Comparison of ENCODE assay signal across 19 cellular contexts in the genomic region with DNA sequence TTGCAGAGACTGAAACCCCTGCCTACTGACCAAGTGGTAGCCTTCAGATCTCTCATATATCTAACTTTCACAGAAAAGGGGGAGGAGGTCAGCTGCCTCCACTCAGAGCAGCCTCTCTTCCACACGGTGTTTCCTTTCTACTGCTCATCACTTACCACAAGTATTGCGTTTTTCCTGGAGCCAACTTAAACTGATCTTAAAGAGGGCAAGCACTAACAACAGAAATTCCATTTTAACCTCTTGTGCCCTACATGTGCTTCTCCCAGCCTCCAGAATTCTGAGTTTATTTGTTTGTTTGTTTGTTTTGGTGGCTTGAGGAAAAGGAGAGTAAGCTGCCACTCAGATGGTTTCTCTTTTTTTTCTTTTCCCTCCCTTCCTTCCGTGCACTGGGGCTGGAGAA. TPM values are rescaled to one million over a fixed set of nuclear protein-coding genes. Genes with fewer than 3 reads are reported as not detected.
A peak's percentile ranks its signal among the peaks of the same experiment; 100 is the strongest.
DNase-seq lines count a peak whose midpoint lies in the region; ATAC-seq, FAIRE-seq and TF ChIP-seq lines count a peak whose summit lies in the region.
"Had no signal": no experiment of that assay in that cellular context is flagged by ENCODE, and none has a peak within 500 bp of the region (broad histone marks: within the 10 kb centered on the region; RNA-seq: fewer than 3 reads in every experiment).

No MANE protein-coding gene starts in this region.

- no peak for TF ChIP-seq CTCF in K562 (IDR thresholded peaks at IDR 0.05 in 2 of 3, conservative IDR thresholded peaks at IDR 0.05 in 1 of 3; ENCODE audit: insufficient read depth in 2 of 3, low read depth in 1 of 3, low read length in 3 of 3)
- no peak for TF ChIP-seq CTCF in testis (IDR thresholded peaks at IDR 0.05)

- no peak overlapping the region for H4K91ac ChIP-seq in mesenchymal stem cell (ENCODE audit: low read length)

- no peak overlapping the region for H3K4ac ChIP-seq in mesenchymal stem cell (ENCODE audit: low read depth in 1 of 2, low read length in 2 of 2)

- H3K79me1 ChIP-seq in mesenchymal stem cell (replicated peaks; ENCODE audit: low read length, poor library complexity, severe bottlenecking) = no peaks in the 10 kb centered on the region

- H3F3A ChIP-seq in GM23248 (ENCODE audit: insufficient read depth) = no peaks in the 10 kb centered on the region

- no peaks in the 10 kb centered on the region for H3K27me3 ChIP-seq in K562 (ENCODE audit: control insufficient read depth in 2 of 2, insufficient read depth in 2 of 2, low read length in 2 of 2)
- no peaks in the 10 kb centered on the region for H3K27me3 ChIP-seq in mesenchymal stem cell (ENCODE audit: control insufficient read depth in 1 of 2, insufficient read depth in 1 of 2, low read length in 2 of 2)
- H3K27me3 ChIP-seq in GM23248 (replicated peaks; ENCODE audit: insufficient read depth) = no peaks in the 10 kb centered on the region
- no peaks in the 10 kb centered on the region for H3K27me3 ChIP-seq in testis

- no peak overlapping the region for H2BK5ac ChIP-seq in mesenchymal stem cell (ENCODE audit: low read depth, low read length, poor library complexity, severe bottlenecking)

- no peak for TF ChIP-seq RAD21 in K562 (CRISPR knock-in tag; conservative IDR thresholded peaks at IDR 0.05 in 1 of 2, IDR thresholded peaks at IDR 0.05 in 1 of 2)

- no peaks in the 10 kb centered on the region for H3K9me3 ChIP-seq in K562 (replicated peaks; ENCODE audit: control insufficient read depth, insufficient read depth, low read depth, low read length)
- H3K9me3 ChIP-seq in mesenchymal stem cell (ENCODE audit: control insufficient read depth, low read length) = no peaks in the 10 kb centered on the region
- H3K9me3 ChIP-seq in GM23248 (ENCODE audit: low read depth) = no peaks in the 10 kb centered on the region
- no peaks in the 10 kb centered on the region for H3K9me3 ChIP-seq in testis
- H3K9me3 ChIP-seq: left ventricle myocardium inferior had no signal

- no peak overlapping the region for H3K4me3 ChIP-seq in K562
- H3K4me3 ChIP-seq in mesenchymal stem cell (ENCODE audit: insufficient read depth in 1 of 2, low read depth in 1 of 2, low read length in 2 of 2) = no peak overlapping the region
- no peak overlapping the region for H3K4me3 ChIP-seq in GM23248
- no peak overlapping the region for H3K4me3 ChIP-seq in testis
- H3K4me3 ChIP-seq: left ventricle myocardium inferior, SK-N-MC had no signal

- no peaks in the 10 kb centered on the region for H3K9me2 ChIP-seq in GM23248 (ENCODE audit: insufficient read depth)

- H3K23ac ChIP-seq in mesenchymal stem cell (ENCODE audit: low read length in 2 of 2) = no peak overlapping the region

- peaks cover 4 to 5% of the 10 kb centered on the region in 2 experiments; a peak in 3 of 5 replicates for H3K4me1 ChIP-seq in K562 (replicated peaks in 1 of 2; ENCODE audit: control insufficient read depth in 2 of 2, insufficient read depth in 2 of 2, low read length in 2 of 2)
- H3K4me1 ChIP-seq in mesenchymal stem cell (ENCODE audit: control insufficient read depth, insufficient read depth, low read depth, low read length) = peaks cover 23% of the 10 kb centered on the region
- H3K4me1 ChIP-seq in GM23248 (ENCODE audit: insufficient read depth) = no peaks in the 10 kb centered on the region; the same call in 1 of the 2 replicates
- peaks cover 7% of the 10 kb centered on the region for H3K4me1 ChIP-seq in testis

- no peak overlapping the region for H2BK15ac ChIP-seq in mesenchymal stem cell (ENCODE audit: low read depth, poor library complexity, severe bottlenecking)

- H3K36me3 ChIP-seq in K562 (ENCODE audit: control insufficient read depth, insufficient read depth, low read length) = no peaks in the 10 kb centered on the region
- H3K36me3 ChIP-seq in mesenchymal stem cell (ENCODE audit: control insufficient read depth in 1 of 2, insufficient read depth in 2 of 2, low read depth in 1 of 2, low read length in 2 of 2) = no peaks in the 10 kb centered on the region
- no peaks in the 10 kb centered on the region for H3K36me3 ChIP-seq in GM23248 (ENCODE audit: low read depth)
- H3K36me3 ChIP-seq in testis (ENCODE audit: low read depth, missing control alignments) = no peaks in the 10 kb centered on the region
- H3K36me3 ChIP-seq: left ventricle myocardium inferior had no signal

- peak overlapping the region; percentile 64 for H4K8ac ChIP-seq in mesenchymal stem cell (ENCODE audit: low read length)

- no peaks in the 10 kb centered on the region for H4K20me1 ChIP-seq in K562 (replicated peaks; ENCODE audit: control insufficient read depth, insufficient read depth, low read length)
- H4K20me1 ChIP-seq in GM23248 (ENCODE audit: insufficient read depth) = no peaks in the 10 kb centered on the region

- H3K9ac ChIP-seq in K562 (ENCODE audit: insufficient read depth in 1 of 2, low read depth in 2 of 2, low read length in 2 of 2) (no peak overlapping the region), mesenchymal stem cell (ENCODE audit: low read length) (no peak overlapping the region), GM23248 (no peak overlapping the region)

- no peak for FAIRE-seq in K562 (lab: Jason Lieb, UNC)
- FAIRE-seq: A204.1 had no signal

- in situ Hi-C loops in K562 (cut with MboI) = loop anchor here (5.0 kb wide), 1 partner anchor 231 kb away; no protein-coding TSS in a partner anchor
- in situ Hi-C loops in GM23248 (cut with MboI) = loop anchor here (25.0 kb wide), 1 partner anchor 731 kb away; no protein-coding TSS in a partner anchor

- DNase-seq in NOMO-1 treated with dmso at 0.1 percent for 144 hours (lab: John Stamatoyannopoulos, UW; ENCODE audit: unreplicated experiment) = peak; percentile 67
- DNase-seq in NOMO-1 treated with DMSO at 0.1 percent for 48 hours (lab: John Stamatoyannopoulos, UW; ENCODE audit: unreplicated experiment) = no peak
- DNase-seq in K562 (ENCODE audit: extremely low read depth in 1 of 4, low spot score in 3 of 4) = no peak
- peak; percentile 61 for DNase-seq in mesenchymal stem cell
- peak; percentile 7 for DNase-seq in superior temporal gyrus (ENCODE audit: extremely low spot score)
- DNase-seq in GM23248 = no peak
- no peak for DNase-seq in testis
- DNase-seq: activated B cell treated with CpG ODN at 0.5 μM for 24 hours; activated CD4-positive, alpha-beta memory T cell treated with anti-CD3 and anti-CD28 coated beads for 36 hours; activated naive CD4-positive, alpha-beta T cell; left ventricle myocardium inferior; NCI-H187 treated with DMSO at 0.1 percent for 48 hours; NCI-H2227 treated with DMSO at 0.1 percent for 48 hours; occipital lobe; right cardiac atrium had no signal

- H2BK120ac ChIP-seq in mesenchymal stem cell (ENCODE audit: low read depth, low read length) = peak overlapping the region; percentile 85

- TF ChIP-seq EP300 in K562 (IDR thresholded peaks at IDR 0.05; ENCODE audit: low read length) = no peak

- peak overlapping the region; percentile 25 to 87 for H2BK12ac ChIP-seq in mesenchymal stem cell (ENCODE audit: low read length in 2 of 2)

- peak overlapping the region; percentile 35 for H2AFZ ChIP-seq in K562 (ENCODE audit: low read depth, low read length)
- no peak overlapping the region for H2AFZ ChIP-seq in mesenchymal stem cell (ENCODE audit: low read depth, low read length)
- H2AFZ ChIP-seq in GM23248 = no peak overlapping the region

- H3K79me2 ChIP-seq in K562 (ENCODE audit: control insufficient read depth, insufficient read depth, low read length) (no peaks in the 10 kb centered on the region), GM23248 (ENCODE audit: insufficient read depth) (no peaks in the 10 kb centered on the region)

- H3K9me1 ChIP-seq in K562 (ENCODE audit: control insufficient read depth, insufficient read depth, low read length) = no peaks in the 10 kb centered on the region

- POLR2A ChIA-PET in K562 (lab: Yijun Ruan, JAX) = interaction anchor here (0.7 kb wide), 2 partner anchors 8 to 15 kb away, joined by 3 to 5 read pairs; no protein-coding TSS in a partner anchor

- 17% methylated on average over 3 of the region's 3 CpGs for WGBS in K562 (ENCODE audit: insufficient coverage, low coverage, missing lambda C conversion rate)
- 0% methylated on average over 2 of the region's 3 CpGs for WGBS in mesenchymal stem cell
- 64 to 67% methylated on average over 3 of the region's 3 CpGs for WGBS in GM23248 (ENCODE audit: low coverage in 1 of 2, low lambda C conversion rate in 2 of 2, missing lambda C conversion rate in 2 of 2), 2 experiments
- WGBS in testis, 2 donors = 69 to 76% methylated on average over 3 of the region's 3 CpGs

- TF ChIP-seq POLR2A in K562 (conservative IDR thresholded peaks at IDR 0.05) = no peak
- no peak for TF ChIP-seq POLR2A in testis (IDR thresholded peaks at IDR 0.05)

- peak; percentile 58 for ATAC-seq in K562
- no peak for ATAC-seq in activated CD4-positive, CD25-positive, alpha-beta regulatory T cell treated with anti-CD3 and anti-CD28 coated beads, Interleukin-2, amount 50 U/mL, for 24 hours

- H2AK5ac ChIP-seq in mesenchymal stem cell (ENCODE audit: low read length, severe bottlenecking) = no peak overlapping the region

- no peak overlapping the region for H3K14ac ChIP-seq in mesenchymal stem cell (ENCODE audit: low read length in 2 of 2)

- H3K4me2 ChIP-seq in K562 (ENCODE audit: insufficient read depth, low read length) (no peak overlapping the region), mesenchymal stem cell (ENCODE audit: low read length, poor library complexity, severe bottlenecking) (no peak overlapping the region), GM23248 (ENCODE audit: unreplicated experiment) (no peak overlapping the region)

- intact Hi-C loops in K562 (cut with micrococcal nuclease) (no loop called here), testis (cut with DNase I; ENCODE audit: low total_unique reads) (no loop called here)

- peak overlapping the region; percentile 5 to 75 for H3K18ac ChIP-seq in mesenchymal stem cell (ENCODE audit: low read depth in 1 of 2, low read length in 2 of 2)

- H3K27ac ChIP-seq in K562 (ENCODE audit: extremely low read depth, low read depth, low read length) = no peak overlapping the region
- H3K27ac ChIP-seq in mesenchymal stem cell (ENCODE audit: low read length, poor library complexity, severe bottlenecking) = no peak overlapping the region
- no peak overlapping the region for H3K27ac ChIP-seq in GM23248
- H3K27ac ChIP-seq in testis = no peak overlapping the region
- H3K27ac ChIP-seq: HL-60, SK-N-MC had no signal

- BruUV-seq in K562 (replicated peaks; lab: Mats Ljungman, UMichigan) = no TSS peak

- CTCF ChIA-PET in K562 (lab: Yijun Ruan, JAX; ENCODE audit: low intra/inter-chr PET ratio) = no interaction called here

RNA-seq across cellular contexts. Expression of a gene that starts 19.1 kb away (rescaled TPM):
- 0.44 and 0.51 TPM in 2 replicates for total RNA-seq in K562 (2011; cell fraction: chromatin; rRNA removed; ENCODE audit: low replicate concordance)
- total RNA-seq in K562 (2011; cell fraction: nucleolus; rRNA removed) = 0.26 and 0.50 TPM in 2 replicates
- total RNA-seq in K562 (2011; cell fraction: nucleoplasm; rRNA removed) = 0.38 and 0.51 TPM in 2 replicates
- total RNA-seq in K562 (2014; rRNA removed) (0.09 and 0.24 TPM in 2 replicates), K562 (2014; rRNA removed; fragmentation: Illumina TruSeq; extraction: Trizol) (0.18 and 0.45 TPM in 2 replicates), K562 (2015; rRNA removed; fragmentation: Illumina TruSeq; extraction: Trizol) (0.36 and 0.49 TPM in 2 replicates), K562 (2021) (0.42 and 1.0 TPM in 2 replicates), testis (1 to 10 TPM; 6.6 to 6.9 TPM)
- polyA plus RNA-seq in K562 (2011; rRNA removed) (0.34 and 1.1 TPM in 2 replicates), K562 (2014; fragmentation: Illumina TruSeq; extraction: Trizol) (0.35 and 0.59 TPM in 2 replicates), K562 (2014; fragmentation: Nextera tagmentation; extraction: Ambion mirVana) (under 1 TPM; 0.76 to 0.77 TPM), K562 (2014; rRNA removed) (0.05 and 1.4 TPM in 2 replicates), GM23248 (2016; fragmentation: Nextera tagmentation; extraction: Ambion mirVana) (0.18 and 0.80 TPM in 2 replicates), testis (ENCODE audit: insufficient read depth, low read depth, low replicate concordance) (4.7 TPM)
- 0.06 and 0.18 TPM in 2 replicates for polyA plus RNA-seq in K562 (2011; cell fraction: cytosol; rRNA removed)
- 0.47 and 1.4 TPM in 2 replicates for polyA plus RNA-seq in K562 (2011; cell fraction: nucleus; rRNA removed)
- polyA plus RNA-seq in K562 (2012) = 0.25 and 0.42 TPM in 2 replicates
- 0.18 and 0.35 TPM in 2 replicates for polyA minus RNA-seq in K562 (2011; rRNA and poly(A)+ RNA removed)
- 1.1 TPM in 1 of 2 replicates, not detected in the other for polyA minus RNA-seq in K562 (2011; cell fraction: cytosol; rRNA and poly(A)+ RNA removed)
- 0.22 and 0.40 TPM in 2 replicates for polyA minus RNA-seq in K562 (2011; cell fraction: nucleus; rRNA and poly(A)+ RNA removed)
- polyA plus RNA-seq in mesenchymal stem cell (2013, experiment 1 of 2) = 1.8 TPM
- 1.8 TPM for polyA plus RNA-seq in mesenchymal stem cell (2013, experiment 2 of 2)
- total RNA-seq in GM23248 (2014; rRNA removed; shearing (Covaris generic)) = not detected in 2 replicates

RNA-seq across cellular contexts. Expression of a gene that starts 27.7 kb away (rescaled TPM):
- total RNA-seq in K562 (2011; cell fraction: chromatin; rRNA removed; ENCODE audit: low replicate concordance) = 203 and 284 TPM in 2 replicates
- 117 and 140 TPM in 2 replicates for total RNA-seq in K562 (2011; cell fraction: nucleolus; rRNA removed)
- 136 and 162 TPM in 2 replicates for total RNA-seq in K562 (2011; cell fraction: nucleoplasm; rRNA removed)
- total RNA-seq in K562 (2014; rRNA removed) (65.3 and 69.9 TPM in 2 replicates), K562 (2014; rRNA removed; fragmentation: Illumina TruSeq; extraction: Trizol) (58.5 and 59.7 TPM in 2 replicates), K562 (2015; rRNA removed; fragmentation: Illumina TruSeq; extraction: Trizol) (50.9 and 60.2 TPM in 2 replicates), K562 (2021) (58.7 and 64.2 TPM in 2 replicates), testis (100 to 1,000 TPM; 130 to 144 TPM)
- polyA plus RNA-seq in K562 (2011; rRNA removed) (81.4 and 91.1 TPM in 2 replicates), K562 (2014; fragmentation: Illumina TruSeq; extraction: Trizol) (58.4 and 65.2 TPM in 2 replicates), K562 (2014; fragmentation: Nextera tagmentation; extraction: Ambion mirVana) (10 to 100 TPM; 18.8 to 25.8 TPM), K562 (2014; rRNA removed) (55.5 and 73.7 TPM in 2 replicates), GM23248 (2016; fragmentation: Nextera tagmentation; extraction: Ambion mirVana) (8.9 and 10.1 TPM in 2 replicates), testis (ENCODE audit: insufficient read depth, low read depth, low replicate concordance) (243 TPM)
- 46.9 and 65.5 TPM in 2 replicates for polyA plus RNA-seq in K562 (2011; cell fraction: cytosol; rRNA removed)
- 106 and 111 TPM in 2 replicates for polyA plus RNA-seq in K562 (2011; cell fraction: nucleus; rRNA removed)
- 41.9 and 61.1 TPM in 2 replicates for polyA plus RNA-seq in K562 (2012)
- polyA minus RNA-seq in K562 (2011; rRNA and poly(A)+ RNA removed) = 118 and 129 TPM in 2 replicates
- 14.8 and 32.9 TPM in 2 replicates for polyA minus RNA-seq in K562 (2011; cell fraction: cytosol; rRNA and poly(A)+ RNA removed)
- 104 and 111 TPM in 2 replicates for polyA minus RNA-seq in K562 (2011; cell fraction: nucleus; rRNA and poly(A)+ RNA removed)
- polyA plus RNA-seq in mesenchymal stem cell (2013, experiment 1 of 2) = 29.2 TPM
- polyA plus RNA-seq in mesenchymal stem cell (2013, experiment 2 of 2) = 30.7 TPM
- total RNA-seq in GM23248 (2014; rRNA removed; shearing (Covaris generic)) = 16.1 and 19.8 TPM in 2 replicates

Comparison
In these comparisons a context has a peak if more than half of its experiments do, and no peak if none do; other contexts are left out.
1. DNase-seq: peak in NOMO-1 treated with dmso at 0.1 percent for 144 hours (single experiment), mesenchymal stem cell (single experiment) and superior temporal gyrus (single experiment); none in NOMO-1 treated with DMSO at 0.1 percent for 48 hours (single experiment), K562 (0 of 4), GM23248 (single experiment) and testis (single experiment).